ENCODE assay signal across 9 cellular contexts in the genomic region with DNA sequence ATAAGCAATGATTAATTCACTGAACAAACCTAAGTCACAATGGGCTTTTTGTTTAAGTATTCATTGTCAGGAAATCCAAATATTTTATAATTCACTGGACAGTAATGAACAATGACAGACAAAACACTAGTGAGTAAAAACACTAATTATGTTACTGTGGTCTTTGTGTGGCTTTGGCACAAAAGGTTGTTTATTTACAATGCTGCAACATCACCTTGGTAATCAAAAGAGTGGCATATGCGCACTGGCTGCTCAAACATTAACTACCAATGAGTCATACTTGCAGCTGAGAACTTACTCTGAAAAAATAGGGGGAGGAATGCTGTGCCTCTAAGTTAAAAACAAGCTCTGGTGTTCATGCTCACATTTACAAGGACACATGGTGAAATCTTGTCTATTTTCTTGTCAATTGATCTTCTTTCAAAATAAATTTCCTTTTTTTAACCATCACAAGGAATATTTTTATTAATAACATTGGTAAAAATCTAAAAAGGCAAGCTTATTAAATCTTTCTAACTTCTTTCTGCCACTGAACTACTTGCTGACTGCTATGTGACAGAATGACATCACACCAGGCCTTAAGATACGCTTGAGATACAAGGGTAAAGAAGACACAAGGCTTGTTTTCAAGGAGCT.
DNase-seq lines count a peak whose midpoint lies in the region; ATAC-seq, FAIRE-seq and TF ChIP-seq lines count a peak whose summit lies in the region.
"Had no signal": no experiment of that assay in that cellular context is flagged by ENCODE, and none has a peak within 500 bp of the region (broad histone marks: within the 10 kb centered on the region; RNA-seq: fewer than 3 reads in every experiment).

No MANE protein-coding gene starts in this region.

- H3K36me3 ChIP-seq in left ventricle myocardium inferior: no peaks in the 10 kb centered on the region

- ATAC-seq in HG02798 (IDR thresholded peaks at IDR 0.05; ENCODE audit: poor library complexity, unreplicated experiment): peak; percentile 75

- intact Hi-C loops in left ventricle myocardium inferior (cut with micrococcal nuclease): no loop called here

- no peak for TF ChIP-seq CTCF in left ventricle myocardium inferior (IDR thresholded peaks at IDR 0.05; ENCODE audit: borderline replicate concordance)

- in situ Hi-C loops in ACHN (cut with HindIII; ENCODE audit: low pct_ligation_motif_present, low pct_unique_long_range_greater_than_20kb, low sequenced_read_pairs): no loop called here

- peak; percentile 67 for FAIRE-seq in GM12892 (lab: Jason Lieb, UNC)

- DNase-seq in ACHN (peak; percentile 87), GM12892 (ENCODE audit: insufficient read length) (no peak), NCI-H1694 treated with DMSO at 0.1 percent for 48 hours (lab: John Stamatoyannopoulos, UW) (peak; percentile 65), left ventricle myocardium inferior (no peak), skeletal muscle cell (ENCODE audit: low read depth) (peak; percentile 60)
- DNase-seq in activated gamma-delta T cell treated with anti-CD3 and anti-CD28 coated beads, Interleukin-2, amount 50 U/mL, for 16 hours (ENCODE audit: low read depth): peak; percentile 14
- DNase-seq in activated CD4-positive, alpha-beta T cell treated with anti-CD3 and anti-CD28 coated beads, Interleukin-2, amount 50 U/mL, for 48 hours: no peak

- peaks cover 33% of the 10 kb centered on the region for H3K4me1 ChIP-seq in left ventricle myocardium inferior

- H3K27ac ChIP-seq in left ventricle myocardium inferior (replicated peaks): peak overlapping the region; percentile 47
- H3K27ac ChIP-seq: neutrophil had no signal

- H3K4me3 ChIP-seq in left ventricle myocardium inferior (no peak overlapping the region), skeletal muscle cell (ENCODE audit: low read depth, low read length) (no peak overlapping the region)

- no peak for TF ChIP-seq POLR2A in GM12892 (IDR thresholded peaks at IDR 0.05; ENCODE audit: low read depth, low read length)

- H3K27me3 ChIP-seq in left ventricle myocardium inferior (ENCODE audit: low read depth): no peaks in the 10 kb centered on the region
- H3K27me3 ChIP-seq: neutrophil had no signal

- H3K9me3 ChIP-seq in left ventricle myocardium inferior (replicated peaks): no peaks in the 10 kb centered on the region
- H3K9me3 ChIP-seq: neutrophil had no signal

Comparison
In these comparisons a context has a peak if more than half of its experiments do, and no peak if none do; other contexts are left out.
1. DNase-seq: peak in ACHN (single experiment), NCI-H1694 treated with DMSO at 0.1 percent for 48 hours (single experiment), activated gamma-delta T cell treated with anti-CD3 and anti-CD28 coated beads, Interleukin-2, amount 50 U/mL, for 16 hours (single experiment) and skeletal muscle cell (single experiment); none in GM12892 (single experiment), left ventricle myocardium inferior (single experiment) and activated CD4-positive, alpha-beta T cell treated with anti-CD3 and anti-CD28 coated beads, Interleukin-2, amount 50 U/mL, for 48 hours (0 of 2).